ENCODE assay signal across 19 cellular contexts in the genomic region with DNA sequence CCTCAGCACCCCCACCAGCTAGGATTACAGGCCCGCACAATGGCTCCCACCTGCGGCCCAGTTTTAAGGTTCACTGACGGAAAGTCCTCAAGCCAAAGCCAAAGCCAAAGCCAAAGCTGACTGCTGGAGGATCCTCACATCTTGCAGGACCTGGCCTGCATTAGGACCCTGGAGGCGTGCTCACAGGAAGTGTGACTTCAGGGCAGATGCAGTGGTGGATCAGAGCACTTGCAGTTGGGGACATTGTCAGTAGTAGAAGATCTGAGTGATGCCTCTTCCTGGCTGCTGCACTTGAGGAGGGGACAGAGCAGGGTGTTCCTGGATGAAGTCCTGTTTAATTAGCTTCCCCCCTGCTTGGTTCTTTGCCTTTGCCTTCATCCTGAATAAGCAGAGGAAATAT.
DNase-seq lines count a peak whose midpoint lies in the region; ATAC-seq, FAIRE-seq and TF ChIP-seq lines count a peak whose summit lies in the region.
"Had no signal": no experiment of that assay in that cellular context is flagged by ENCODE, and none has a peak within 500 bp of the region (broad histone marks: within the 10 kb centered on the region; RNA-seq: fewer than 3 reads in every experiment).

No MANE protein-coding gene starts in this region.

- H3K4me1 ChIP-seq in upper lobe of right lung, result no peaks in the 10 kb centered on the region

- ATAC-seq in upper lobe of right lung (peak; percentile 29), HG02938 (IDR thresholded peaks at IDR 0.05; ENCODE audit: unreplicated experiment) (no peak), HG02571 (IDR thresholded peaks at IDR 0.05; ENCODE audit: unreplicated experiment) (no peak)

- H3K27me3 Mint-ChIP-seq in activated CD4-positive, alpha-beta memory T cell treated with anti-CD3 and anti-CD28 coated beads for 36 hours, result no peaks in the 10 kb centered on the region
- H3K27me3 Mint-ChIP-seq: activated B cell treated with CpG ODN at 0.5 μM for 24 hours, B cell had no signal

- H3K36me3 ChIP-seq in upper lobe of right lung, result no peaks in the 10 kb centered on the region
- H3K36me3 ChIP-seq: cardiac muscle cell had no signal

- H3K36me3 Mint-ChIP-seq in activated CD4-positive, alpha-beta memory T cell treated with anti-CD3 and anti-CD28 coated beads for 36 hours, result peaks cover 10% of the 10 kb centered on the region

- no peak for TF ChIP-seq CTCF in upper lobe of right lung (IDR thresholded peaks at IDR 0.05)

- H3K4me1 Mint-ChIP-seq in activated CD4-positive, alpha-beta memory T cell treated with anti-CD3 and anti-CD28 coated beads for 36 hours (ENCODE audit: low read depth), result peaks cover 43% of the 10 kb centered on the region

- no peak for FAIRE-seq in urothelium cell line (lab: Jason Lieb, UNC)
- FAIRE-seq: endometrium, GM12892 had no signal

- CTCF ChIA-PET in activated CD4-positive, alpha-beta memory T cell treated with anti-CD3 and anti-CD28 coated beads for 36 hours (lab: Charles Lee), result interaction anchor here (0.8 to 8.0 kb wide), 5 partner anchors 17 to 384 kb away, joined by 3 to 76 read pairs (median 6); no protein-coding TSS in a partner anchor

- peaks cover 21% of the 10 kb centered on the region for H3K9me3 Mint-ChIP-seq in activated CD4-positive, alpha-beta memory T cell treated with anti-CD3 and anti-CD28 coated beads for 36 hours

- no peak overlapping the region for H3K4me3 ChIP-seq in upper lobe of right lung
- H3K4me3 ChIP-seq: cardiac muscle cell, psoas muscle had no signal

- H3K27me3 ChIP-seq in upper lobe of right lung, result no peaks in the 10 kb centered on the region
- H3K27me3 ChIP-seq: cardiac muscle cell had no signal

- H3K4me3 Mint-ChIP-seq in activated CD4-positive, alpha-beta memory T cell treated with anti-CD3 and anti-CD28 coated beads for 36 hours, result no peak overlapping the region
- H3K4me3 Mint-ChIP-seq: activated B cell treated with CpG ODN at 0.5 μM for 24 hours, B cell had no signal

- POLR2A ChIA-PET in activated CD4-positive, alpha-beta memory T cell treated with anti-CD3 and anti-CD28 coated beads for 36 hours (lab: Charles Lee), result interaction anchor here (0.9 kb wide), 1 partner anchor 10 kb away, joined by 3 read pairs; no protein-coding TSS in a partner anchor

- H3K27ac Mint-ChIP-seq in activated CD4-positive, alpha-beta memory T cell treated with anti-CD3 and anti-CD28 coated beads for 36 hours, result peak overlapping the region; percentile 72
- H3K27ac Mint-ChIP-seq: activated B cell treated with CpG ODN at 0.5 μM for 24 hours, B cell had no signal

- peak; percentile 27 for DNase-seq in stimulated activated CD4-positive, alpha-beta T cell treated with anti-CD3 and anti-CD28 coated beads, Interleukin-1b, Interleukin-23, amount 100 ng/mL, for 48 hours
- no peak for DNase-seq in stimulated activated CD4-positive, alpha-beta T cell treated with anti-CD3 and anti-CD28 coated beads, Interleukin-4, amount 100 ng/mL, for 24 hours
- peak; percentile 60 for DNase-seq in activated CD4-positive, alpha-beta memory T cell treated with anti-CD3 and anti-CD28 coated beads for 36 hours
- DNase-seq in iPS-NIHi11 (ENCODE audit: low spot score), result peak; percentile 36
- no peak for DNase-seq in upper lobe of right lung
- no peak for DNase-seq in urothelium cell line (ENCODE audit: low spot score)
- DNase-seq: activated B cell treated with CpG ODN at 0.5 μM for 24 hours, activated gamma-delta T cell, NCI-H1048, NCI-H226, OCI-M1, psoas muscle, SK-N-SH had no signal

- H3K9me3 ChIP-seq in upper lobe of right lung, result no peaks in the 10 kb centered on the region
- H3K9me3 ChIP-seq: SK-N-SH had no signal

- intact Hi-C loops in activated CD4-positive, alpha-beta memory T cell treated with anti-CD3 and anti-CD28 coated beads for 36 hours (cut with micrococcal nuclease), result no loop called here
- intact Hi-C loops in upper lobe of right lung (cut with DNase I), result no loop called here

- H3K27ac ChIP-seq in upper lobe of right lung, result no peak overlapping the region
- H3K27ac ChIP-seq: cardiac muscle cell, psoas muscle had no signal

Comparison
In these comparisons a context has a peak if more than half of its experiments do, and no peak if none do; other contexts are left out.
1. DNase-seq: peak in stimulated activated CD4-positive, alpha-beta T cell treated with anti-CD3 and anti-CD28 coated beads, Interleukin-1b, Interleukin-23, amount 100 ng/mL, for 48 hours (single experiment), activated CD4-positive, alpha-beta memory T cell treated with anti-CD3 and anti-CD28 coated beads for 36 hours (single experiment) and iPS-NIHi11 (single experiment); none in stimulated activated CD4-positive, alpha-beta T cell treated with anti-CD3 and anti-CD28 coated beads, Interleukin-4, amount 100 ng/mL, for 24 hours (single experiment), upper lobe of right lung (single experiment) and urothelium cell line (single experiment).